21 cellular contexts compared by ENCODE assay signal in the genomic region with DNA sequence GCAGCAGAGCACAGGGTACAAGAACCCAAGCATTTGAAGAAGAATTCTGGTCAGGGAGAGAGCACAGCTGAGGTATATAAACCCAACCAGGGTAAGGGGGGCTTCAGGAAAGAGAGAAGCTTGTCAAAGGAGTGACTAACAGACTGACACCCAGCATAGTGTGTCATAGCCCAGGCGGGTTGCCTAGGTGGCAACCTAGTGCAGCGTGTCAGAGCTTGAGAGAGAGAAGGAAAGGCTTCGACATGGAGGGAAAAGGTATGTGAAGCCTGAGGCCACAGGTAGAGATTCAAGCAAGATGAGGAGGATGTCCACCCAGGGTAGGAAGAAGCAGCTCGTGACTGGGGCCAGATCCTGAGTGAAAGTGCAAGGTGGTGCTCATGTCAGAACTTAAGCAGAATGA.
"Had no signal": no experiment of that assay in that cellular context is flagged by ENCODE, and none has a peak within 500 bp of the region (broad histone marks: within the 10 kb centered on the region; RNA-seq: fewer than 3 reads in every experiment).

No MANE protein-coding gene starts in this region.

- H3K27me3 ChIP-seq: esophagus squamous epithelium, gastroesophageal sphincter, heart right ventricle, left lung, sigmoid colon, tibial artery had no signal

- H3K36me3 ChIP-seq: esophagus squamous epithelium, gastroesophageal sphincter, heart right ventricle, left lung, sigmoid colon, tibial artery had no signal

- H3K4me2 ChIP-seq: smooth muscle cell had no signal

- H3K4me1 ChIP-seq: esophagus squamous epithelium, sigmoid colon, tibial artery had no signal

- H3K27ac ChIP-seq: esophagus squamous epithelium, gastroesophageal sphincter, heart right ventricle, left lung, sigmoid colon, tibial artery had no signal

- H3K4me3 ChIP-seq: esophagus squamous epithelium, gastroesophageal sphincter, heart right ventricle, left lung, lung, sigmoid colon, smooth muscle cell, tibial artery had no signal

- ATAC-seq: gastroesophageal sphincter; heart right ventricle; left lung; natural killer cell treated with Interleukin-12 subunit alpha and Interleukin-12 subunit beta and Interleukin-15 and Interleukin-18, amount 100 ng/mL, for 72 hours had no signal

- H3K9me3 ChIP-seq: esophagus squamous epithelium, gastroesophageal sphincter, heart right ventricle, left lung, sigmoid colon, tibial artery had no signal

- DNase-seq: activated CD4-positive, alpha-beta T cell treated with anti-CD3 and anti-CD28 coated beads for 1 hour; activated CD4-positive, alpha-beta T cell treated with anti-CD3 and anti-CD28 coated beads, Interleukin-2, amount 50 U/mL, for 1 hour; activated effector memory CD4-positive, alpha-beta T cell treated with anti-CD3 and anti-CD28 coated beads, Interleukin-2, amount 50 U/mL, for 16 hours; activated naive CD4-positive, alpha-beta T cell treated with anti-CD3 and anti-CD28 coated beads, Interleukin-2, amount 10 ng/mL, durations not matched to agents 7 days and 5 days; central memory CD4-positive, alpha-beta T cell; effector memory CD4-positive, alpha-beta T cell; esophagus squamous epithelium; heart right ventricle; immature natural killer cell; kidney glomerular epithelial cell; left lung; retina; sigmoid colon; stimulated activated CD4-positive, alpha-beta T cell treated with anti-CD3 and anti-CD28 coated beads, Interleukin-15, amount 100 ng/mL, for 24 hours; stimulated activated CD4-positive, alpha-beta T cell treated with anti-CD3 and anti-CD28 coated beads, Interleukin-2, amount 100 ng/mL, for 48 hours; T-cell; tibial artery had no signal
